In the genomic region with DNA sequence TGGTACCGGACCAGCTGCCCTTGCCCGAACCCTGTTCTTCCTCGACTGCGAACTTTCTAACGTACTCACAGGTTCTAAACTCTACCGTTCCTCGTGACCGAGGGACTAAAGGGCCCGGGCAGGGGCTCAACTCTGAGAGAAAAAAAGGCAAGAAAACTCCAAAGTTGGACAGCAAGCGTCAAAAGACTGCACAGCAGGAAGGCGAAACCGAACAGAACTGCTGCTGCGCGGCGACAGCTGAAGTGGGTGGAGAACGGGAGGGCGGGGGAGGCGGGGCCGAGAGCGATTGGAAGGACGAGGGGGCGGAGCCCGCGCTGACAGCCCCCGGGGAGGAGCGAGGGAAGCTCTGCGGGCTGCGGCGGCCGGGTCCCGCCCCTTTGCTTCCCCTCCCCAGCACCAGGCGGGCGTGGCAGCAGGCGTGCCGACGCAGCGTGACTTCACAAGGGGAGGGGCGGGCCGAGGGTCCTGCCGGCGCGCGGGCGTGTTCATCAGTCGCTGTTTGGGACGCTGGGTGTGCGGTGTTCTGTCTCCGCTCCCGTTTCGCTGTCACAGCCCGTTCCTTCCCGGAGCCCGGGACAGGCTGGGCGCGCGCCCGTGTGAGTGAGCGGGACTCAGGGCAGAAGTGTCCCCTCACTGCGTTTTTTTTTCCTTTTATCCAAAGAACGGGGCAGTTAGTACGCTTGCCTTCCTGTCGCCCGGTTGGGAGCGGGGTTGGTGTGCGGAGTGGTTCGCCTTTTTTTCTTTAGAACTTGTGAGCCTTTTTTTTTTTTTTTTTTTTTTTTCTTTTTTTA, we compare ENCODE assay signal across 1 cellular context.
TF ChIP-seq lines count a peak whose summit lies in the region.

Gene NABP1 (plus strand): TSS at position 491 of the 791 bp plus-strand sequence. CDS start 479 bp downstream, outside the sequence.

TF ChIP-seq in HepG2, 621 proteins besides CTCF, POLR2A, EP300 and RAD21 (continued from another document and continues in another):
- TF ChIP-seq ATF7-NPFF (CRISPR knock-in tag; IDR thresholded peaks at IDR 0.05; ENCODE audit: low read depth) (peak; percentile 82; the same call in 1 of the 2 replicates), ZHX2 (IDR thresholded peaks at IDR 0.05; ENCODE audit: low read depth) (peak; percentile 42; the same call in 1 of the 2 replicates), ZHX2 (CRISPR knock-in tag; IDR thresholded peaks at IDR 0.05; ENCODE audit: borderline replicate concordance) (peak; percentile 61; the same call in 1 of the 2 replicates), ARID2 (CRISPR knock-in tag; IDR thresholded peaks at IDR 0.05; ENCODE audit: borderline replicate concordance) (no peak), ZNF549 (CRISPR knock-in tag; IDR thresholded peaks at IDR 0.05) (no peak; the same call in 1 of the 2 replicates), ZNF44 (CRISPR knock-in tag; IDR thresholded peaks at IDR 0.05) (peak; percentile 78; the same call in 1 of the 2 replicates), SMARCC2 (IDR thresholded peaks at IDR 0.05) (no peak), U2AF1 (optimal IDR thresholded peaks at IDR 0.05; ENCODE audit: low read depth, low read length) (peak; percentile 97), STAT5B (CRISPR knock-in tag; IDR thresholded peaks at IDR 0.05) (no peak), ZBTB39 (CRISPR knock-in tag; IDR thresholded peaks at IDR 0.05) (no peak), RELA (CRISPR knock-in tag; IDR thresholded peaks at IDR 0.05) (no peak), TOPORS (CRISPR knock-in tag; IDR thresholded peaks at IDR 0.05) (no peak)
- TF ChIP-seq, protein P1, sequence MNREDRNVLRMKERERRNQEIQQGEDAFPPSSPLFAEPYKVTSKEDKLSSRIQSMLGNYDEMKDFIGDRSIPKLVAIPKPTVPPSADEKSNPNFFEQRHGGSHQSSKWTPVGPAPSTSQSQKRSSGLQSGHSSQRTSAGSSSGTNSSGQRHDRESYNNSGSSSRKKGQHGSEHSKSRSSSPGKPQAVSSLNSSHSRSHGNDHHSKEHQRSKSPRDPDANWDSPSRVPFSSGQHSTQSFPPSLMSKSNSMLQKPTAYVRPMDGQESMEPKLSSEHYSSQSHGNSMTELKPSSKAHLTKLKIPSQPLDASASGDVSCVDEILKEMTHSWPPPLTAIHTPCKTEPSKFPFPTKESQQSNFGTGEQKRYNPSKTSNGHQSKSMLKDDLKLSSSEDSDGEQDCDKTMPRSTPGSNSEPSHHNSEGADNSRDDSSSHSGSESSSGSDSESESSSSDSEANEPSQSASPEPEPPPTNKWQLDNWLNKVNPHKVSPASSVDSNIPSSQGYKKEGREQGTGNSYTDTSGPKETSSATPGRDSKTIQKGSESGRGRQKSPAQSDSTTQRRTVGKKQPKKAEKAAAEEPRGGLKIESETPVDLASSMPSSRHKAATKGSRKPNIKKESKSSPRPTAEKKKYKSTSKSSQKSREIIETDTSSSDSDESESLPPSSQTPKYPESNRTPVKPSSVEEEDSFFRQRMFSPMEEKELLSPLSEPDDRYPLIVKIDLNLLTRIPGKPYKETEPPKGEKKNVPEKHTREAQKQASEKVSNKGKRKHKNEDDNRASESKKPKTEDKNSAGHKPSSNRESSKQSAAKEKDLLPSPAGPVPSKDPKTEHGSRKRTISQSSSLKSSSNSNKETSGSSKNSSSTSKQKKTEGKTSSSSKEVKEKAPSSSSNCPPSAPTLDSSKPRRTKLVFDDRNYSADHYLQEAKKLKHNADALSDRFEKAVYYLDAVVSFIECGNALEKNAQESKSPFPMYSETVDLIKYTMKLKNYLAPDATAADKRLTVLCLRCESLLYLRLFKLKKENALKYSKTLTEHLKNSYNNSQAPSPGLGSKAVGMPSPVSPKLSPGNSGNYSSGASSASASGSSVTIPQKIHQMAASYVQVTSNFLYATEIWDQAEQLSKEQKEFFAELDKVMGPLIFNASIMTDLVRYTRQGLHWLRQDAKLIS (CRISPR knock-in tag; IDR thresholded peaks at IDR 0.05): peak; percentile 90; the same call in 1 of the 2 replicates
- TF ChIP-seq, protein P2, sequence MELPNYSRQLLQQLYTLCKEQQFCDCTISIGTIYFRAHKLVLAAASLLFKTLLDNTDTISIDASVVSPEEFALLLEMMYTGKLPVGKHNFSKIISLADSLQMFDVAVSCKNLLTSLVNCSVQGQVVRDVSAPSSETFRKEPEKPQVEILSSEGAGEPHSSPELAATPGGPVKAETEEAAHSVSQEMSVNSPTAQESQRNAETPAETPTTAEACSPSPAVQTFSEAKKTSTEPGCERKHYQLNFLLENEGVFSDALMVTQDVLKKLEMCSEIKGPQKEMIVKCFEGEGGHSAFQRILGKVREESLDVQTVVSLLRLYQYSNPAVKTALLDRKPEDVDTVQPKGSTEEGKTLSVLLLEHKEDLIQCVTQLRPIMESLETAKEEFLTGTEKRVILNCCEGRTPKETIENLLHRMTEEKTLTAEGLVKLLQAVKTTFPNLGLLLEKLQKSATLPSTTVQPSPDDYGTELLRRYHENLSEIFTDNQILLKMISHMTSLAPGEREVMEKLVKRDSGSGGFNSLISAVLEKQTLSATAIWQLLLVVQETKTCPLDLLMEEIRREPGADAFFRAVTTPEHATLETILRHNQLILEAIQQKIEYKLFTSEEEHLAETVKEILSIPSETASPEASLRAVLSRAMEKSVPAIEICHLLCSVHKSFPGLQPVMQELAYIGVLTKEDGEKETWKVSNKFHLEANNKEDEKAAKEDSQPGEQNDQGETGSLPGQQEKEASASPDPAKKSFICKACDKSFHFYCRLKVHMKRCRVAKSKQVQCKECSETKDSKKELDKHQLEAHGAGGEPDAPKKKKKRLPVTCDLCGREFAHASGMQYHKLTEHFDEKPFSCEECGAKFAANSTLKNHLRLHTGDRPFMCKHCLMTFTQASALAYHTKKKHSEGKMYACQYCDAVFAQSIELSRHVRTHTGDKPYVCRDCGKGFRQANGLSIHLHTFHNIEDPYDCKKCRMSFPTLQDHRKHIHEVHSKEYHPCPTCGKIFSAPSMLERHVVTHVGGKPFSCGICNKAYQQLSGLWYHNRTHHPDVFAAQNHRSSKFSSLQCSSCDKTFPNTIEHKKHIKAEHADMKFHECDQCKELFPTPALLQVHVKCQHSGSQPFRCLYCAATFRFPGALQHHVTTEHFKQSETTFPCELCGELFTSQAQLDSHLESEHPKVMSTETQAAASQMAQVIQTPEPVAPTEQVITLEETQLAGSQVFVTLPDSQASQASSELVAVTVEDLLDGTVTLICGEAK (IDR thresholded peaks at IDR 0.05): no peak
- TF ChIP-seq, protein P2 (CRISPR knock-in tag; IDR thresholded peaks at IDR 0.05): peak; percentile 66; the same call in 1 of the 2 replicates
- TF ChIP-seq, protein P3, sequence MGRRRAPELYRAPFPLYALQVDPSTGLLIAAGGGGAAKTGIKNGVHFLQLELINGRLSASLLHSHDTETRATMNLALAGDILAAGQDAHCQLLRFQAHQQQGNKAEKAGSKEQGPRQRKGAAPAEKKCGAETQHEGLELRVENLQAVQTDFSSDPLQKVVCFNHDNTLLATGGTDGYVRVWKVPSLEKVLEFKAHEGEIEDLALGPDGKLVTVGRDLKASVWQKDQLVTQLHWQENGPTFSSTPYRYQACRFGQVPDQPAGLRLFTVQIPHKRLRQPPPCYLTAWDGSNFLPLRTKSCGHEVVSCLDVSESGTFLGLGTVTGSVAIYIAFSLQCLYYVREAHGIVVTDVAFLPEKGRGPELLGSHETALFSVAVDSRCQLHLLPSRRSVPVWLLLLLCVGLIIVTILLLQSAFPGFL (CRISPR knock-in tag; IDR thresholded peaks at IDR 0.05): peak; percentile 65; the same call in 1 of the 2 replicates
- TF ChIP-seq, protein P4, sequence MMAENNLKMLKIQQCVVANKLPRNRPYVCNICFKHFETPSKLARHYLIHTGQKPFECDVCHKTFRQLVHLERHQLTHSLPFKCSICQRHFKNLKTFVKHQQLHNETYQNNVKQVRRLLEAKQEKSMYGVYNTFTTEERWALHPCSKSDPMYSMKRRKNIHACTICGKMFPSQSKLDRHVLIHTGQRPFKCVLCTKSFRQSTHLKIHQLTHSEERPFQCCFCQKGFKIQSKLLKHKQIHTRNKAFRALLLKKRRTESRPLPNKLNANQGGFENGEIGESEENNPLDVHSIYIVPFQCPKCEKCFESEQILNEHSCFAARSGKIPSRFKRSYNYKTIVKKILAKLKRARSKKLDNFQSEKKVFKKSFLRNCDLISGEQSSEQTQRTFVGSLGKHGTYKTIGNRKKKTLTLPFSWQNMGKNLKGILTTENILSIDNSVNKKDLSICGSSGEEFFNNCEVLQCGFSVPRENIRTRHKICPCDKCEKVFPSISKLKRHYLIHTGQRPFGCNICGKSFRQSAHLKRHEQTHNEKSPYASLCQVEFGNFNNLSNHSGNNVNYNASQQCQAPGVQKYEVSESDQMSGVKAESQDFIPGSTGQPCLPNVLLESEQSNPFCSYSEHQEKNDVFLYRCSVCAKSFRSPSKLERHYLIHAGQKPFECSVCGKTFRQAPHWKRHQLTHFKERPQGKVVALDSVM (CRISPR knock-in tag; IDR thresholded peaks at IDR 0.05): peak; percentile 25; the same call in 1 of the 2 replicates
- TF ChIP-seq, protein P5, sequence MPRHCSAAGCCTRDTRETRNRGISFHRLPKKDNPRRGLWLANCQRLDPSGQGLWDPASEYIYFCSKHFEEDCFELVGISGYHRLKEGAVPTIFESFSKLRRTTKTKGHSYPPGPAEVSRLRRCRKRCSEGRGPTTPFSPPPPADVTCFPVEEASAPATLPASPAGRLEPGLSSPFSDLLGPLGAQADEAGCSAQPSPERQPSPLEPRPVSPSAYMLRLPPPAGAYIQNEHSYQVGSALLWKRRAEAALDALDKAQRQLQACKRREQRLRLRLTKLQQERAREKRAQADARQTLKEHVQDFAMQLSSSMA (CRISPR knock-in tag; IDR thresholded peaks at IDR 0.05): no peak; the same call in 1 of the 2 replicates
